Comparison of ENCODE assay signal across 18 cellular contexts in genomic region chr1:179510038-179510437, GRCh38.
DNase-seq lines count a peak whose midpoint lies in the region; ATAC-seq and TF ChIP-seq lines count a peak whose summit lies in the region.
"Had no signal": no experiment of that assay in that cellular context is flagged by ENCODE, and none has a peak within 500 bp of the region (broad histone marks: within the 10 kb centered on the region; RNA-seq: fewer than 3 reads in every experiment).

No MANE protein-coding gene starts in this region.

- no peaks in the 10 kb centered on the region for H3K9me3 ChIP-seq in DOHH2 (ENCODE audit: control insufficient read depth, insufficient read depth, low read length)
- H3K9me3 ChIP-seq: Caco-2, gastrocnemius medialis, upper lobe of right lung had no signal

- H3F3A ChIP-seq in DOHH2 (ENCODE audit: control insufficient read depth, insufficient read depth): 0 out of 2 replicates have a peak, but pooled peaks cover 3% of the 10 kb centered on the region

- no peaks in the 10 kb centered on the region for H3K79me2 ChIP-seq in DOHH2 (ENCODE audit: control insufficient read depth, low read length)

- no peaks in the 10 kb centered on the region for H3K9me2 ChIP-seq in DOHH2 (replicated peaks; ENCODE audit: control insufficient read depth, low read length)

- ATAC-seq in GM18907 (IDR thresholded peaks at IDR 0.05; ENCODE audit: unreplicated experiment): peak; percentile 84
- peak; percentile 67 for ATAC-seq in HG02759 (IDR thresholded peaks at IDR 0.05; ENCODE audit: unreplicated experiment)
- peak; percentile 90 for ATAC-seq in HG03520 (IDR thresholded peaks at IDR 0.05; ENCODE audit: unreplicated experiment)
- ATAC-seq: gastrocnemius medialis, upper lobe of right lung had no signal

- H3K27ac ChIP-seq in DOHH2 (ENCODE audit: low read depth, low read length): no peak overlapping the region
- H3K27ac ChIP-seq: gastrocnemius medialis, upper lobe of right lung had no signal

- H4K20me1 ChIP-seq in DOHH2 (ENCODE audit: control insufficient read depth, insufficient read depth, low read depth, low read length): no peaks in the 10 kb centered on the region

- DNase-seq in MV-4-11 (lab: John Stamatoyannopoulos, UW): no peak
- no peak for DNase-seq in GOT3 (lab: John Stamatoyannopoulos, UW)
- no peak for DNase-seq in activated CD4-positive, alpha-beta T cell treated with anti-CD3 and anti-CD28 coated beads, Interleukin-2, amount 50 U/mL, for 1 hour
- DNase-seq in NCI-H1417 treated with DMSO at 0.1 percent for 48 hours (lab: John Stamatoyannopoulos, UW): no peak
- DNase-seq: activated CD8-positive, alpha-beta memory T cell treated with anti-CD3 and anti-CD28 coated beads for 24 hours; Caco-2; endodermal cell; gastrocnemius medialis; Kasumi-1; kidney; NCI-H2081; SIG-M5; stimulated activated CD4-positive, alpha-beta T cell treated with anti-CD3 and anti-CD28 coated beads, Interleukin-15, amount 100 ng/mL, for 24 hours; upper lobe of right lung had no signal

- peak overlapping the region; percentile 29 for H3K4me2 ChIP-seq in DOHH2 (ENCODE audit: low read length)

- peaks cover 9% of the 10 kb centered on the region for H3K4me1 ChIP-seq in DOHH2 (ENCODE audit: control insufficient read depth, low read length)
- H3K4me1 ChIP-seq: Caco-2, gastrocnemius medialis, upper lobe of right lung had no signal

- H3K4me3 ChIP-seq in DOHH2 (ENCODE audit: low read length): no peak overlapping the region
- H3K4me3 ChIP-seq: gastrocnemius medialis, upper lobe of right lung had no signal

- H3K27me3 ChIP-seq in DOHH2 (ENCODE audit: control insufficient read depth, low read length): no peaks in the 10 kb centered on the region; the same call in 1 of the 2 replicates
- H3K27me3 ChIP-seq: gastrocnemius medialis, upper lobe of right lung had no signal

- no peaks in the 10 kb centered on the region for H3K36me3 ChIP-seq in DOHH2 (ENCODE audit: control insufficient read depth, low read length)
- H3K36me3 ChIP-seq: gastrocnemius medialis, upper lobe of right lung had no signal

- TF ChIP-seq CTCF in DOHH2 (IDR thresholded peaks at IDR 0.05; ENCODE audit: low read depth, low read length, poor library complexity, severe bottlenecking): no peak
